ENCODE assay signal across 15 cellular contexts in genomic region chr1:47637111-47637685, GRCh38.
A peak's percentile ranks its signal among the peaks of the same experiment; 100 is the strongest.
DNase-seq lines count a peak whose midpoint lies in the region; ATAC-seq and TF ChIP-seq lines count a peak whose summit lies in the region.
"Had no signal": no experiment of that assay in that cellular context is flagged by ENCODE, and none has a peak within 500 bp of the region (broad histone marks: within the 10 kb centered on the region; RNA-seq: fewer than 3 reads in every experiment).

No MANE protein-coding gene starts in this region.

- TF ChIP-seq CTCF in cardiac fibroblast (IDR thresholded peaks at IDR 0.05; ENCODE audit: low read depth, low read length) (no peak), osteoblast (IDR thresholded peaks at IDR 0.05; ENCODE audit: extremely low read depth, low read depth, low read length) (no peak), omental fat pad (IDR thresholded peaks at IDR 0.05) (no peak)

- no peak for TF ChIP-seq RAD21 in Ishikawa (IDR thresholded peaks at IDR 0.05; ENCODE audit: low read depth)

- DNase-seq in EH (ENCODE audit: low read depth) (peak; percentile 18), cardiac fibroblast (ENCODE audit: low read depth in 2 of 2) (peak; percentile 11 to 53), osteoblast (ENCODE audit: insufficient read length, low spot score, missing footprints) (peak; percentile 47), omental fat pad (ENCODE audit: low spot score) (no peak)
- DNase-seq in activated CD4-positive, alpha-beta T cell treated with anti-CD3 and anti-CD28 coated beads, Interleukin-2, amount 50 U/mL, for 4 hours = no peak
- DNase-seq: BE2C; CD8-positive, alpha-beta T cell; NCI-H1048; NCI-H146; NCI-H2107; NCI-H69; SK-N-SH had no signal

- no peak overlapping the region for H3K4me2 ChIP-seq in osteoblast (ENCODE audit: insufficient read depth, low read length)
- H3K4me2 ChIP-seq: SK-N-SH had no signal

- no peaks in the 10 kb centered on the region for H3K9me3 ChIP-seq in osteoblast (ENCODE audit: low read depth, low read length)
- H3K9me3 ChIP-seq: BE2C, SK-N-SH had no signal

- H3K4me3 ChIP-seq in cardiac fibroblast (replicated peaks in 1 of 2; ENCODE audit: low read depth in 2 of 2, low read length in 2 of 2) (no peak overlapping the region), osteoblast (ENCODE audit: insufficient read depth, low read length) (no peak overlapping the region)

- no peak overlapping the region for H2AFZ ChIP-seq in osteoblast (ENCODE audit: low read length)

- no peak overlapping the region for H3K27ac ChIP-seq in osteoblast (ENCODE audit: low read depth, low read length)

- no peaks in the 10 kb centered on the region for H3K4me1 ChIP-seq in osteoblast (ENCODE audit: insufficient read depth, low read length)
- H3K4me1 ChIP-seq: BE2C had no signal

- ATAC-seq in HG02870 (IDR thresholded peaks at IDR 0.05; ENCODE audit: unreplicated experiment) (no peak), omental fat pad (ENCODE audit: low FRiP score) (no peak)
- ATAC-seq: CD8-positive, alpha-beta T cell; Right ventricle myocardium inferior had no signal

- H3K36me3 ChIP-seq in osteoblast (ENCODE audit: insufficient read depth, low read length) = no peaks in the 10 kb centered on the region
- H3K36me3 ChIP-seq: BE2C had no signal

- TF ChIP-seq EP300 in Ishikawa (IDR thresholded peaks at IDR 0.05; ENCODE audit: borderline replicate concordance) = no peak

- H3K27me3 ChIP-seq in osteoblast (ENCODE audit: insufficient read depth, low read length) = no peaks in the 10 kb centered on the region
- H3K27me3 ChIP-seq: BE2C had no signal

- no peaks in the 10 kb centered on the region for H3K79me2 ChIP-seq in osteoblast (ENCODE audit: insufficient read depth, low read length)

- no peaks in the 10 kb centered on the region for H4K20me1 ChIP-seq in osteoblast (ENCODE audit: insufficient read depth, low read length)

TF ChIP-seq in Ishikawa, 13 proteins besides CTCF, POLR2A, EP300 and RAD21:
- TF ChIP-seq TCF12 (IDR thresholded peaks at IDR 0.05; ENCODE audit: low read depth) (no peak), EGR1 (IDR thresholded peaks at IDR 0.05) (no peak), NFIC (IDR thresholded peaks at IDR 0.05) (0 out of 2 replicates have a peak, but pooled peaks have one; percentile 20), YY1 (IDR thresholded peaks at IDR 0.05; ENCODE audit: low read depth) (no peak), FOXM1 (IDR thresholded peaks at IDR 0.05; ENCODE audit: borderline replicate concordance, low read depth) (no peak), TAF1 (IDR thresholded peaks at IDR 0.05; ENCODE audit: low read depth) (no peak)

Comparison
In these comparisons a context has a peak if more than half of its experiments do, and no peak if none do; other contexts are left out.
1. DNase-seq: peak in EH (single experiment), cardiac fibroblast (2 of 2) and osteoblast (single experiment); none in omental fat pad (single experiment) and activated CD4-positive, alpha-beta T cell treated with anti-CD3 and anti-CD28 coated beads, Interleukin-2, amount 50 U/mL, for 4 hours (0 of 2).